ENCODE assay signal across 9 cellular contexts in the genomic region with DNA sequence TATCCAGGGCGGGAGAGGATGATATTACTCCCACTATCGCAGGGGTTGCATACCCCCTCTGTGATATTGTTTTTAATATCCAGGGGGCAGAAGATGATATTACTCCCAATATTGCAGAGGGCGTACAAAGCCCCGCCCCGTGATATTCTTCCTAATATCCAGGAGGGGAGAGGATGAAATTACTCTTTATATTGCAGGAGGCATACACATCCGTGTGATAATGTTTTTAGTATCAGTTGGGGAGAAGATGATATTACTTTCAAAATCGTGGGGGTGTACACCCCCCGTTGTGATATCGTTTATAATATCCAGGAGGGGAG. TPM values are rescaled to one million over a fixed set of nuclear protein-coding genes. Genes with fewer than 3 reads are reported as not detected.
A peak's percentile ranks its signal among the peaks of the same experiment; 100 is the strongest.
DNase-seq lines count a peak whose midpoint lies in the region; ATAC-seq, FAIRE-seq and TF ChIP-seq lines count a peak whose summit lies in the region.
"Had no signal": no experiment of that assay in that cellular context is flagged by ENCODE, and none has a peak within 500 bp of the region (broad histone marks: within the 10 kb centered on the region; RNA-seq: fewer than 3 reads in every experiment).

No MANE protein-coding gene starts in this region.

- no peaks in the 10 kb centered on the region for H3K4me1 Mint-ChIP-seq in Caco-2 (ENCODE audit: low read depth, unreplicated experiment)
- H3K4me1 Mint-ChIP-seq in natural killer cell, result peaks cover 6 to 12% of the 10 kb centered on the region in 2 donors

- H3K36me3 Mint-ChIP-seq in Caco-2 (ENCODE audit: insufficient read depth, unreplicated experiment), result no peaks in the 10 kb centered on the region
- no peaks in the 10 kb centered on the region for H3K36me3 Mint-ChIP-seq in natural killer cell

- no peak for TF ChIP-seq EP300 in K562 (IDR thresholded peaks at IDR 0.05; ENCODE audit: low read length)

- peak overlapping the region; percentile 80 for H2AFZ ChIP-seq in K562 (ENCODE audit: low read depth, low read length)

- POLR2A ChIA-PET in Caco-2 (lab: Charles Lee), result interaction anchor here (0.6 kb wide), 2 partner anchors 106 to 124 kb away, joined by 5 to 6 read pairs; no protein-coding TSS in a partner anchor
- POLR2A ChIA-PET in K562 (lab: Yijun Ruan, JAX), result no interaction called here

- H3K4me3 Mint-ChIP-seq in Caco-2 (ENCODE audit: unreplicated experiment), result peak overlapping the region; percentile 77
- H3K4me3 Mint-ChIP-seq in natural killer cell, result peak overlapping the region; percentile 72

- no peaks in the 10 kb centered on the region for H3K9me3 ChIP-seq in Caco-2
- H3K9me3 ChIP-seq in K562 (replicated peaks; ENCODE audit: control insufficient read depth, insufficient read depth, low read depth, low read length), result no peaks in the 10 kb centered on the region; the same call in none of the 2 replicates
- no peaks in the 10 kb centered on the region for H3K9me3 ChIP-seq in mucosa of descending colon
- H3K9me3 ChIP-seq: neutrophil had no signal

- peak overlapping the region; percentile 60 for H3K27ac ChIP-seq in K562 (ENCODE audit: extremely low read depth, low read depth, low read length)
- H3K27ac ChIP-seq: neutrophil had no signal

- peak overlapping the region; percentile 66 for H3K27ac Mint-ChIP-seq in Caco-2 (ENCODE audit: unreplicated experiment)
- H3K27ac Mint-ChIP-seq in natural killer cell, result peak overlapping the region in 1 of 2 donors; percentile 45

- ATAC-seq in K562 (no peak), natural killer cell (no peak), HG03378 (IDR thresholded peaks at IDR 0.05; ENCODE audit: unreplicated experiment) (no peak), mucosa of descending colon (no peak)

- no peak for TF ChIP-seq POLR2A in K562 (conservative IDR thresholded peaks at IDR 0.05)

- CTCF ChIA-PET in Caco-2 (lab: Charles Lee), result interaction anchor here (0.6 to 1.0 kb wide), 8 partner anchors 45 to 1277 kb away, joined by 3 to 10 read pairs (median 4); a partner anchor contains a TSS
- CTCF ChIA-PET in K562 (lab: Yijun Ruan, JAX; ENCODE audit: low intra/inter-chr PET ratio), result no interaction called here

- intact Hi-C loops in Caco-2 (cut with micrococcal nuclease; ENCODE audit: unreplicated experiment), result loop anchor here (1.0 to 5.0 kb wide), 2 partner anchors 55 to 141 kb away; no protein-coding TSS in a partner anchor
- intact Hi-C loops in K562 (cut with micrococcal nuclease), result loop anchor here (1.0 to 10.0 kb wide), 2 partner anchors 51 to 55 kb away; a partner anchor contains a TSS
- intact Hi-C loops in natural killer cell (cut with micrococcal nuclease), result no loop called here
- intact Hi-C loops in mucosa of descending colon (cut with DNase I, micrococcal nuclease), result no loop called here

- no peaks in the 10 kb centered on the region for H3K9me1 ChIP-seq in K562 (ENCODE audit: control insufficient read depth, insufficient read depth, low read length)

- H3K4me3 ChIP-seq in Caco-2 (ENCODE audit: low read depth, low read length) (peak overlapping the region; percentile 31), K562 (no peak overlapping the region), mucosa of descending colon (no peak overlapping the region)
- H3K4me3 ChIP-seq in Jurkat, Clone E6-1 (ENCODE audit: low read length), result peak overlapping the region; percentile 43

- DNase-seq in Caco-2 (no peak), K562 (ENCODE audit: extremely low read depth in 1 of 4, low spot score in 3 of 4) (no peak), natural killer cell (no peak), cortex of kidney (lab: John Stamatoyannopoulos, UW) (no peak), HT-29 (ENCODE audit: low spot score) (no peak), mucosa of descending colon (no peak)
- no peak for DNase-seq in Jurkat, Clone E6-1 (ENCODE audit: low read depth, low spot score)

- TF ChIP-seq CTCF in Caco-2 (IDR thresholded peaks at IDR 0.05; ENCODE audit: insufficient read depth in 1 of 2, low read depth in 1 of 2, low read length in 1 of 2, severe bottlenecking in 1 of 2, unreplicated experiment in 1 of 2) (no peak), K562 (IDR thresholded peaks at IDR 0.05 in 2 of 3, conservative IDR thresholded peaks at IDR 0.05 in 1 of 3; ENCODE audit: insufficient read depth in 2 of 3, low read depth in 1 of 3, low read length in 3 of 3) (no peak), natural killer cell (IDR thresholded peaks at IDR 0.05) (no peak), mucosa of descending colon (IDR thresholded peaks at IDR 0.05) (no peak)

- H3K9me3 Mint-ChIP-seq in Caco-2 (ENCODE audit: unreplicated experiment) (no peaks in the 10 kb centered on the region), natural killer cell (no peaks in the 10 kb centered on the region)

- in situ Hi-C loops in K562 (cut with MboI), result no loop called here

- H3K27me3 Mint-ChIP-seq in Caco-2 (ENCODE audit: insufficient read depth, unreplicated experiment), result peaks cover 8% of the 10 kb centered on the region
- peaks cover 44 to 49% of the 10 kb centered on the region in 2 donors for H3K27me3 Mint-ChIP-seq in natural killer cell (ENCODE audit: low read depth in 2 of 2)

- WGBS in K562 (ENCODE audit: insufficient coverage, low coverage, missing lambda C conversion rate), result 79% methylated on average over 9 of the region's 9 CpGs

- no peaks in the 10 kb centered on the region for H3K27me3 ChIP-seq in Caco-2 (replicated peaks; ENCODE audit: control insufficient read depth, insufficient read depth, low read length)
- no peaks in the 10 kb centered on the region for H3K27me3 ChIP-seq in K562 (ENCODE audit: control insufficient read depth in 2 of 2, insufficient read depth in 2 of 2, low read length in 2 of 2)

- H3K9ac ChIP-seq in K562 (ENCODE audit: insufficient read depth in 1 of 2, low read depth in 2 of 2, low read length in 2 of 2), result peak overlapping the region in 1 of 2 experiments; percentile 41; a peak in 2 of 4 replicates

- no peak for TF ChIP-seq RAD21 in K562 (CRISPR knock-in tag; conservative IDR thresholded peaks at IDR 0.05 in 1 of 2, IDR thresholded peaks at IDR 0.05 in 1 of 2)

- H3K4me1 ChIP-seq in Caco-2 (no peaks in the 10 kb centered on the region; the same call in 1 of the 2 replicates), K562 (replicated peaks in 1 of 2; ENCODE audit: control insufficient read depth in 2 of 2, insufficient read depth in 2 of 2, low read length in 2 of 2) (peaks cover 8 to 10% of the 10 kb centered on the region in 2 experiments; a peak in 4 of 5 replicates), mucosa of descending colon (ENCODE audit: low read depth) (no peaks in the 10 kb centered on the region)

- no peaks in the 10 kb centered on the region for H4K20me1 ChIP-seq in K562 (replicated peaks; ENCODE audit: control insufficient read depth, insufficient read depth, low read length)

- no peaks in the 10 kb centered on the region; the same call in 2 of the 3 replicates for H3K79me2 ChIP-seq in K562 (ENCODE audit: control insufficient read depth, insufficient read depth, low read length)

- H3K36me3 ChIP-seq in Caco-2 (ENCODE audit: control insufficient read depth, insufficient read depth, low read length), result no peaks in the 10 kb centered on the region
- no peaks in the 10 kb centered on the region; the same call in 2 of the 3 replicates for H3K36me3 ChIP-seq in K562 (ENCODE audit: control insufficient read depth, insufficient read depth, low read length)
- H3K36me3 ChIP-seq in mucosa of descending colon (ENCODE audit: low read depth), result no peaks in the 10 kb centered on the region
- H3K36me3 ChIP-seq: neutrophil had no signal

- H3K4me2 ChIP-seq in K562 (ENCODE audit: insufficient read depth, low read length), result peak overlapping the region; percentile 60

- FAIRE-seq in K562 (lab: Jason Lieb, UNC), result no peak

- BruUV-seq in Caco-2 (replicated peaks; lab: Mats Ljungman, UMichigan) (no TSS peak), K562 (replicated peaks; lab: Mats Ljungman, UMichigan) (no TSS peak)

TF ChIP-seq in K562, 482 proteins besides CTCF, POLR2A, EP300 and RAD21:
- TF ChIP-seq MXI1 (IDR thresholded peaks at IDR 0.05; ENCODE audit: low read depth, low read length), result no peak
- no peak for TF ChIP-seq HDAC8 (tag; IDR thresholded peaks at IDR 0.05)
- TF ChIP-seq MED1 (CRISPR knock-in tag; IDR thresholded peaks at IDR 0.05; ENCODE audit: borderline replicate concordance), result no peak
- TF ChIP-seq, protein P1, sequence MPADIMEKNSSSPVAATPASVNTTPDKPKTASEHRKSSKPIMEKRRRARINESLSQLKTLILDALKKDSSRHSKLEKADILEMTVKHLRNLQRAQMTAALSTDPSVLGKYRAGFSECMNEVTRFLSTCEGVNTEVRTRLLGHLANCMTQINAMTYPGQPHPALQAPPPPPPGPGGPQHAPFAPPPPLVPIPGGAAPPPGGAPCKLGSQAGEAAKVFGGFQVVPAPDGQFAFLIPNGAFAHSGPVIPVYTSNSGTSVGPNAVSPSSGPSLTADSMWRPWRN (IDR thresholded peaks at IDR 0.05; ENCODE audit: low read depth), result no peak

RNA-seq across cellular contexts. Expression of a gene that starts 52.9 kb away (rescaled TPM):
- total RNA-seq in Caco-2 (2022) (110 and 116 TPM in 2 replicates), K562 (2014; rRNA removed) (145 and 157 TPM in 2 replicates), K562 (2014; rRNA removed; fragmentation: Illumina TruSeq; extraction: Trizol) (99.6 and 100 TPM in 2 replicates), K562 (2015; rRNA removed; fragmentation: Illumina TruSeq; extraction: Trizol) (115 TPM in 2 replicates), K562 (2021) (119 and 125 TPM in 2 replicates), natural killer cell (100 to 1,000 TPM; 121 to 143 (median 125) TPM), mucosa of descending colon (100 to 1,000 TPM in 2 of 3 donors, 10 to 100 TPM in 1; 97.1 to 137 (median 115) TPM)
- 149 TPM for polyA plus RNA-seq in Jurkat, Clone E6-1 (2012; ENCODE audit: insufficient read depth, insufficient read length)
- 185 and 201 TPM in 2 replicates for total RNA-seq in K562 (2011; cell fraction: chromatin; rRNA removed; ENCODE audit: low replicate concordance)
- total RNA-seq in K562 (2011; cell fraction: nucleolus; rRNA removed), result 139 and 158 TPM in 2 replicates
- 191 and 256 TPM in 2 replicates for total RNA-seq in K562 (2011; cell fraction: nucleoplasm; rRNA removed)
- polyA plus RNA-seq in K562 (2011; rRNA removed) (166 and 183 TPM in 2 replicates), K562 (2014; fragmentation: Illumina TruSeq; extraction: Trizol) (204 and 210 TPM in 2 replicates), K562 (2014; fragmentation: Nextera tagmentation; extraction: Ambion mirVana) (100 to 1,000 TPM; 137 to 166 TPM), K562 (2014; rRNA removed) (195 and 210 TPM in 2 replicates)
- 170 and 202 TPM in 2 replicates for polyA plus RNA-seq in K562 (2011; cell fraction: cytosol; rRNA removed)
- polyA plus RNA-seq in K562 (2011; cell fraction: nucleus; rRNA removed), result 331 and 388 TPM in 2 replicates
- polyA plus RNA-seq in K562 (2012), result 129 and 159 TPM in 2 replicates
- 103 and 117 TPM in 2 replicates for polyA minus RNA-seq in K562 (2011; rRNA and poly(A)+ RNA removed)
- 64.9 and 65.9 TPM in 2 replicates for polyA minus RNA-seq in K562 (2011; cell fraction: cytosol; rRNA and poly(A)+ RNA removed)
- polyA minus RNA-seq in K562 (2011; cell fraction: nucleus; rRNA and poly(A)+ RNA removed), result 81.6 and 132 TPM in 2 replicates
- total RNA-seq in HT-29 (2014; rRNA removed; shearing (Covaris generic)), result 73.5 and 80.9 TPM in 2 replicates

Comparison
In these comparisons a context has a peak if more than half of its experiments do, and no peak if none do; other contexts are left out.
1. H3K4me3 ChIP-seq: peak in Caco-2 (single experiment) and Jurkat, Clone E6-1 (single experiment); none in K562 (single experiment) and mucosa of descending colon (single experiment).
2. intact Hi-C loops: an anchor here in Caco-2 (1.0 to 5.0 kb wide) and K562 (1.0 to 10.0 kb wide); none called in natural killer cell and mucosa of descending colon.